1 cellular context compared by ENCODE assay signal in genomic region chr12:6766651-6767300, GRCh38.
TF ChIP-seq lines count a peak whose summit lies in the region.

No MANE protein-coding gene starts in this region.

TF ChIP-seq in A549, 52 proteins besides CTCF, POLR2A, EP300 and RAD21:
- peak; percentile 26; the same call in 1 of the 2 replicates for TF ChIP-seq MYC (IDR thresholded peaks at IDR 0.05; ENCODE audit: borderline replicate concordance, low read length)
- no peak for TF ChIP-seq CHD4 (IDR thresholded peaks at IDR 0.05; ENCODE audit: borderline replicate concordance)
- peak; percentile 68; the same call in 1 of the 2 replicates for TF ChIP-seq MAZ (IDR thresholded peaks at IDR 0.05; ENCODE audit: borderline replicate concordance, low read depth, low read length)
- peak; percentile 50; the same call in 2 of the 3 replicates for TF ChIP-seq SMC3 (IDR thresholded peaks at IDR 0.05)
